In the genomic region with DNA sequence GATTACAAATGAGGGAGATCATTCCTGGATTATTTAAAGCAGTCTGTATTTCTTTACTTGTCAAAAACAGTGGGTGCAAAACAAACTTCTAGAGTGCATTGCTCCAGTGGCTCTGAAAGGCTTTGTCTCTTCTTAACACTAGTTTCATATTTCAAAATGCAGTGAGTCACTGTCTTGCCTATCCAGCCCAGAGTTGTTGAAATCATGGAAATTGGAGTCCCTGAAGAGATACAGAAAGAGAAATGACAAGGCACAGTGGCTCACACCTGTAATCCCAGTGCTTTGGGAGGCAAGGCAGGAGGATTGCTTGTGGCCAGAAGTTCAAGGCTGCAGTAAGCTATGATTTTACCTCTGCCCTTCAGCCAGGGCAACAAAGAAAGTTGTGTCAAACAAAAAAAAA, we compare ENCODE assay signal across 11 cellular contexts. TPM values are rescaled to one million over a fixed set of nuclear protein-coding genes. Genes with fewer than 3 reads are reported as not detected.
DNase-seq lines count a peak whose midpoint lies in the region; FAIRE-seq and TF ChIP-seq lines count a peak whose summit lies in the region.
"Had no signal": no experiment of that assay in that cellular context is flagged by ENCODE, and none has a peak within 500 bp of the region (broad histone marks: within the 10 kb centered on the region; RNA-seq: fewer than 3 reads in every experiment).

No MANE protein-coding gene starts in this region.

- H2AFZ ChIP-seq in H9 (ENCODE audit: low read length) = no peak overlapping the region

- H3K23ac ChIP-seq in H9 (ENCODE audit: insufficient read length, low read depth, low read length) = no peak overlapping the region

- H2BK12ac ChIP-seq in H9 (ENCODE audit: insufficient read length, low read depth, low read length) = no peak overlapping the region

- H3K9me3 Mint-ChIP-seq in osteocyte (ENCODE audit: unreplicated experiment) (peaks cover 12% of the 10 kb centered on the region), H9 (peaks cover 3 to 10% of the 10 kb centered on the region in 2 experiments; a peak in 4 of 5 replicates)
- H3K9me3 Mint-ChIP-seq: natural killer cell had no signal

- peaks cover 15% of the 10 kb centered on the region for H3K4me1 Mint-ChIP-seq in osteocyte (ENCODE audit: unreplicated experiment)
- peaks cover 18 to 21% of the 10 kb centered on the region in 2 experiments for H3K4me1 Mint-ChIP-seq in H9

- H3K4me2 ChIP-seq in H9 (ENCODE audit: insufficient read depth, insufficient read length, low read length) = no peak overlapping the region

- no peak overlapping the region for H3K56ac ChIP-seq in H9 (ENCODE audit: insufficient read length, low read depth, low read length)

- no peak overlapping the region for H3K27ac ChIP-seq in H9 (ENCODE audit: insufficient read length, low read depth, low read length)
- H3K27ac ChIP-seq: stomach had no signal

- no peak overlapping the region for H2BK5ac ChIP-seq in H9 (ENCODE audit: insufficient read length, low read length)

- peaks cover 14% of the 10 kb centered on the region for H3K36me3 Mint-ChIP-seq in osteocyte (ENCODE audit: unreplicated experiment)
- peaks cover 3 to 18% (median 5%) of the 10 kb centered on the region in 3 experiments; a peak in 5 of 7 replicates for H3K36me3 Mint-ChIP-seq in H9 (ENCODE audit: insufficient read depth in 1 of 3, low read depth in 3 of 3)
- H3K36me3 Mint-ChIP-seq: natural killer cell had no signal

- no peak overlapping the region for H2AK5ac ChIP-seq in H9 (ENCODE audit: insufficient read length, low read length)

- H4K8ac ChIP-seq in H9 (replicated peaks; ENCODE audit: insufficient read length, low read depth, low read length) = no peak overlapping the region

- no peak overlapping the region for H3K4ac ChIP-seq in H9 (ENCODE audit: low read depth, low read length)

- no peak overlapping the region for H3K14ac ChIP-seq in H9 (ENCODE audit: insufficient read depth, low read length)

- H3K27ac Mint-ChIP-seq in osteocyte (ENCODE audit: unreplicated experiment) (peak overlapping the region; percentile 79), H9 (no peak overlapping the region; a peak in 1 of 7 replicates)
- H3K27ac Mint-ChIP-seq: natural killer cell had no signal

- H3K4me3 Mint-ChIP-seq in osteocyte (ENCODE audit: unreplicated experiment) = no peak overlapping the region
- no peak overlapping the region for H3K4me3 Mint-ChIP-seq in H9
- H3K4me3 Mint-ChIP-seq: natural killer cell had no signal

- DNase-seq in H4 (ENCODE audit: low spot score) = peak; percentile 16
- DNase-seq in NCI-H2196 treated with DMSO at 0.1 percent for 48 hours (lab: John Stamatoyannopoulos, UW; ENCODE audit: unreplicated experiment) = peak; percentile 11
- peak; percentile 81 for DNase-seq in bronchial epithelial cell (ENCODE audit: low read depth)
- DNase-seq in osteocyte (ENCODE audit: extremely low spot score, unreplicated experiment) = no peak
- no peak for DNase-seq in CD1c-positive myeloid dendritic cell (ENCODE audit: extremely low spot score)
- DNase-seq in H9 = no peak
- no peak for DNase-seq in GF-D8 (lab: John Stamatoyannopoulos, UW)
- DNase-seq: natural killer cell, NCI-H2029, stomach had no signal

- H3K79me2 ChIP-seq in H9 (ENCODE audit: insufficient read depth, low read length) = no peaks in the 10 kb centered on the region

- no peak overlapping the region for H3K9ac ChIP-seq in H9 (ENCODE audit: extremely low read depth, insufficient read length, low read length)

- no peak for TF ChIP-seq CTCF in bronchial epithelial cell (IDR thresholded peaks at IDR 0.05; ENCODE audit: insufficient read depth, low read length, severe bottlenecking)
- no peak for TF ChIP-seq CTCF in osteocyte (IDR thresholded peaks at IDR 0.05)
- TF ChIP-seq CTCF in H9 (conservative IDR thresholded peaks at IDR 0.05) = no peak

- H3K27me3 ChIP-seq in bronchial epithelial cell (ENCODE audit: control insufficient read depth, insufficient read depth, low read length) = no peaks in the 10 kb centered on the region
- no peaks in the 10 kb centered on the region for H3K27me3 ChIP-seq in H9 (ENCODE audit: insufficient read depth, low read length)
- H3K27me3 ChIP-seq: stomach had no signal

- no peak overlapping the region for H3T11ph ChIP-seq in H9 (ENCODE audit: low read length)

- no peaks in the 10 kb centered on the region for H3K9me3 ChIP-seq in H9 (ENCODE audit: control insufficient read depth, low read depth, low read length)
- H3K9me3 ChIP-seq: stomach had no signal

- no peak for FAIRE-seq in bronchial epithelial cell (lab: Jason Lieb, UNC)

- no peak overlapping the region for H3K4me3 ChIP-seq in bronchial epithelial cell (ENCODE audit: low read depth, low read length)
- H3K4me3 ChIP-seq: stomach had no signal

- H3K18ac ChIP-seq in H9 (ENCODE audit: insufficient read length, low read depth, low read length) = no peak overlapping the region

- no peak overlapping the region for H2BK20ac ChIP-seq in H9 (ENCODE audit: low read depth, low read length, poor library complexity, severe bottlenecking)

- no peak overlapping the region for H2BK15ac ChIP-seq in H9 (ENCODE audit: low read depth, low read length)

- H4K5ac ChIP-seq in H9 (ENCODE audit: insufficient read length, low read depth, low read length) = no peak overlapping the region

- H4K91ac ChIP-seq in H9 (ENCODE audit: insufficient read length, low read depth, low read length) = no peak overlapping the region

- H3K27me3 Mint-ChIP-seq in osteocyte (ENCODE audit: unreplicated experiment) (no peaks in the 10 kb centered on the region), H9 (ENCODE audit: low read depth) (no peaks in the 10 kb centered on the region)

- no peaks in the 10 kb centered on the region for H3K36me3 ChIP-seq in bronchial epithelial cell (ENCODE audit: control insufficient read depth, insufficient read depth, low read length)
- H3K36me3 ChIP-seq: stomach had no signal

- no peaks in the 10 kb centered on the region for H3K79me1 ChIP-seq in H9 (ENCODE audit: insufficient read depth, low read depth, low read length, poor library complexity, severe bottlenecking)

- H3K23me2 ChIP-seq in H9 (ENCODE audit: insufficient read length, low read depth, low read length, poor library complexity, severe bottlenecking) = no peaks in the 10 kb centered on the region

- H4K20me1 ChIP-seq in H9 (ENCODE audit: control insufficient read depth, insufficient read depth, insufficient read length) = peaks cover 3% of the 10 kb centered on the region

- H3K4me1 ChIP-seq in H9 (ENCODE audit: insufficient read depth, low read length) = peaks cover 6% of the 10 kb centered on the region; the same call in 1 of the 2 replicates

- no peak overlapping the region for H2BK120ac ChIP-seq in H9 (ENCODE audit: low read depth, low read length, poor library complexity, severe bottlenecking)

RNA-seq across cellular contexts. Expression of gene SLC2A12, which starts 11.3 kb away (rescaled TPM):
- 4.7 and 4.9 TPM in 2 replicates for total RNA-seq in H4 (2014; rRNA removed; shearing (Covaris generic))
- total RNA-seq in bronchial epithelial cell = 0.51 and 0.53 TPM in 2 replicates
- 10.4 and 10.7 TPM in 2 replicates for total RNA-seq in osteocyte
- 1.7 and 2.0 TPM in 2 replicates for total RNA-seq in H9 (2021)
- total RNA-seq: T-helper 1 cell treated with Interleukin-12 subunit alpha and Interleukin-12 subunit beta and Interleukin-4 antibody, amounts not matched to agents 30 ng/mL and 1 ng/mL, for 36 hours had no signal

Comparison
In these comparisons a context has a peak if more than half of its experiments do, and no peak if none do; other contexts are left out.
1. DNase-seq: peak in H4 (single experiment), NCI-H2196 treated with DMSO at 0.1 percent for 48 hours (single experiment) and bronchial epithelial cell (single experiment); none in osteocyte (single experiment), CD1c-positive myeloid dendritic cell (single experiment), H9 (single experiment) and GF-D8 (single experiment).